In genomic region chr13:21458816-21459701, GRCh38 we compare ENCODE assay signal across 8 cellular contexts. TPM values are rescaled to one million over a fixed set of nuclear protein-coding genes. Genes with fewer than 3 reads are reported as not detected.
DNase-seq lines count a peak whose midpoint lies in the region; ATAC-seq and TF ChIP-seq lines count a peak whose summit lies in the region.

TSS of gene ZDHHC20 (minus strand) at chr13:21459303. CDS start at chr13:21459171, 132 bp downstream.

- peak within 1 kb of the TSS; percentile 96 for H3K27ac Mint-ChIP-seq in activated CD8-positive, alpha-beta T cell treated with anti-CD3 and anti-CD28 coated beads, Interleukin-2, amount 10 ng/mL, durations not matched to agents 7 days and 5 days

- POLR2A ChIA-PET in BJ (lab: Charles Lee) = no interaction called here
- POLR2A ChIA-PET in activated CD8-positive, alpha-beta T cell treated with anti-CD3 and anti-CD28 coated beads, Interleukin-2, amount 10 ng/mL, durations not matched to agents 7 days and 5 days (lab: Charles Lee) = interaction anchor here (0.9 to 2.1 kb wide), 10 partner anchors 9 to 282 kb away, joined by 3 to 8 read pairs (median 5); partner anchors contain the start of genes MICU2 and MRPL57

- ATAC-seq in HG03432 (IDR thresholded peaks at IDR 0.05; ENCODE audit: unreplicated experiment) = peak; percentile 93
- ATAC-seq in activated CD8-positive, alpha-beta T cell treated with anti-CD3 and anti-CD28 coated beads, Interleukin-2, amount 10 ng/mL, durations not matched to agents 7 days and 5 days = peak; percentile 87
- peak; percentile 96 to 98 for ATAC-seq in lower lobe of right lung

- H3K4me1 ChIP-seq in lower lobe of right lung = peaks cover 25% of the 10 kb centered on the region

- H3K27me3 ChIP-seq in BJ (ENCODE audit: control insufficient read depth, insufficient read depth, low read length) (no peaks in the 10 kb centered on the region), lower lobe of right lung (ENCODE audit: low read depth) (no peaks in the 10 kb centered on the region)

- CTCF ChIA-PET in BJ (lab: Yijun Ruan, JAX) = interaction anchor here (0.6 to 3.4 kb wide), 5 partner anchors 12 to 161 kb away, joined by 3 to 17 read pairs (median 3); no protein-coding TSS in a partner anchor
- CTCF ChIA-PET in activated CD8-positive, alpha-beta T cell treated with anti-CD3 and anti-CD28 coated beads, Interleukin-2, amount 10 ng/mL, durations not matched to agents 7 days and 5 days (lab: Charles Lee) = interaction anchor here (0.8 to 4.9 kb wide), 4 partner anchors 18 to 161 kb away, joined by 3 to 35 read pairs (median 10); no protein-coding TSS in a partner anchor

- peak; percentile 76 for TF ChIP-seq POLR2A in GM19099 (IDR thresholded peaks at IDR 0.05; ENCODE audit: extremely low read depth, insufficient read length, low read depth)

- H3K4me3 ChIP-seq in BJ (ENCODE audit: low read depth, low read length) (peak within 1 kb of the TSS; percentile 83), lower lobe of right lung (peak within 1 kb of the TSS; percentile 95)

- H3K9me3 ChIP-seq in lower lobe of right lung = no peaks in the 10 kb centered on the region

- no peaks in the 10 kb centered on the region for H3K27me3 Mint-ChIP-seq in activated CD8-positive, alpha-beta T cell treated with anti-CD3 and anti-CD28 coated beads, Interleukin-2, amount 10 ng/mL, durations not matched to agents 7 days and 5 days (ENCODE audit: low read depth)

- H3K4me3 Mint-ChIP-seq in activated CD8-positive, alpha-beta T cell treated with anti-CD3 and anti-CD28 coated beads, Interleukin-2, amount 10 ng/mL, durations not matched to agents 7 days and 5 days = peak within 1 kb of the TSS; percentile 96

- intact Hi-C loops in lower lobe of right lung (cut with DNase I) = no loop called here

- TF ChIP-seq CTCF in BJ (IDR thresholded peaks at IDR 0.05; ENCODE audit: insufficient read depth, low read depth, low read length) = no peak
- no peak for TF ChIP-seq CTCF in lower lobe of right lung (IDR thresholded peaks at IDR 0.05)

- peak within 1 kb of the TSS; percentile 95 for H3K27ac ChIP-seq in lower lobe of right lung

- H3K36me3 ChIP-seq in BJ (ENCODE audit: control insufficient read depth, insufficient read depth, low read length) (no peaks in the 10 kb centered on the region), lower lobe of right lung (no peaks in the 10 kb centered on the region)

- peaks cover 26% of the 10 kb centered on the region for H3K36me3 Mint-ChIP-seq in activated CD8-positive, alpha-beta T cell treated with anti-CD3 and anti-CD28 coated beads, Interleukin-2, amount 10 ng/mL, durations not matched to agents 7 days and 5 days (ENCODE audit: low read depth)

- H3K4me1 Mint-ChIP-seq in activated CD8-positive, alpha-beta T cell treated with anti-CD3 and anti-CD28 coated beads, Interleukin-2, amount 10 ng/mL, durations not matched to agents 7 days and 5 days (ENCODE audit: low read depth) = peaks cover 31% of the 10 kb centered on the region

- H3K9me3 Mint-ChIP-seq in activated CD8-positive, alpha-beta T cell treated with anti-CD3 and anti-CD28 coated beads, Interleukin-2, amount 10 ng/mL, durations not matched to agents 7 days and 5 days (ENCODE audit: insufficient read depth) = no peaks in the 10 kb centered on the region

- DNase-seq in BJ (ENCODE audit: low read depth) (no peak), NCI-H82 treated with DMSO at 0.1 percent for 48 hours (lab: John Stamatoyannopoulos, UW; ENCODE audit: unreplicated experiment) (peak; percentile 59), ecto neural progenitor cell (ENCODE audit: low spot score) (peak; percentile 94), lower lobe of right lung (peak; percentile 93)
- DNase-seq in activated CD8-positive, alpha-beta T cell treated with anti-CD3 and anti-CD28 coated beads, Interleukin-2, amount 10 ng/mL, durations not matched to agents 7 days and 5 days = peak; percentile 89
- DNase-seq in stimulated activated CD4-positive, alpha-beta T cell treated with anti-CD3 and anti-CD28 coated beads, TNF-alpha, amount 100 ng/mL, for 24 hours (ENCODE audit: low read depth in 3 of 3) = peak; percentile 78 to 88 (median 86)

RNA-seq across cellular contexts. Expression of gene ZDHHC20, which starts in this region (rescaled TPM):
- polyA plus RNA-seq in BJ (2011; rRNA removed) = 20.2 and 51.3 TPM in 2 replicates
- 15.3 and 19.7 TPM in 2 replicates for polyA minus RNA-seq in BJ (2011; rRNA and poly(A)+ RNA removed)
- 100 to 1,000 TPM in 1 of 2 experiments, 10 to 100 TPM in 1; 98.2 to 106 TPM for total RNA-seq in activated CD8-positive, alpha-beta T cell treated with anti-CD3 and anti-CD28 coated beads, Interleukin-2, amount 10 ng/mL, durations not matched to agents 7 days and 5 days
- 82.0 TPM for total RNA-seq in lower lobe of right lung
